ENCODE assay signal across 1 cellular context in the genomic region with DNA sequence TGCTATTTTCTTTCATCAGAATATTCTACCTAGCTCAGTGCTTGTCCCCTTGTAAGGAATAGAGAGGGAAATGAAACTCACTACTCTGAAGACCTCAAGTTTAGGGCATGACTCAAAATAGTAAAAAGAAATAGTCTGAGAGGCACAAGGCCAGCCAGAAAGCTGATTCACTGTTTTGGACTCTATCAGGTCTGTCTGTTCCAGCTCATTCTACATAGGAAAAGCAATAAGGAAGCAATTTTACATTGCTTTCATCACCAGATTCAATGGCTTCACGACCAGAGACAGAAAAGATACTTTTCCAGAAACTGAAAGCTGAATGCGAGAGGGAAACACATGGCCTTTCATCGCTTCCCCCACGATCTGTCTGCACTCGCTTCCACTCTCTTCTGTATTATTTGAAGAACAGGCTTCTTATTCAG.
TF ChIP-seq lines count a peak whose summit lies in the region.

No MANE protein-coding gene starts in this region.

TF ChIP-seq in HepG2, 621 proteins besides CTCF, POLR2A, EP300 and RAD21 (continued from another document):
- TF ChIP-seq, protein P1, sequence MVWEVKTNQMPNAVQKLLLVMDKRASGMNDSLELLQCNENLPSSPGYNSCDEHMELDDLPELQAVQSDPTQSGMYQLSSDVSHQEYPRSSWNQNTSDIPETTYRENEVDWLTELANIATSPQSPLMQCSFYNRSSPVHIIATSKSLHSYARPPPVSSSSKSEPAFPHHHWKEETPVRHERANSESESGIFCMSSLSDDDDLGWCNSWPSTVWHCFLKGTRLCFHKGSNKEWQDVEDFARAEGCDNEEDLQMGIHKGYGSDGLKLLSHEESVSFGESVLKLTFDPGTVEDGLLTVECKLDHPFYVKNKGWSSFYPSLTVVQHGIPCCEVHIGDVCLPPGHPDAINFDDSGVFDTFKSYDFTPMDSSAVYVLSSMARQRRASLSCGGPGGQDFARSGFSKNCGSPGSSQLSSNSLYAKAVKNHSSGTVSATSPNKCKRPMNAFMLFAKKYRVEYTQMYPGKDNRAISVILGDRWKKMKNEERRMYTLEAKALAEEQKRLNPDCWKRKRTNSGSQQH (CRISPR knock-in tag; IDR thresholded peaks at IDR 0.05; ENCODE audit: low read depth), result no peak
- TF ChIP-seq SKI (IDR thresholded peaks at IDR 0.05; ENCODE audit: partially characterized antibody) (no peak), FLYWCH1 (CRISPR knock-in tag; IDR thresholded peaks at IDR 0.05) (no peak)
